ENCODE assay signal across 14 cellular contexts in the genomic region with DNA sequence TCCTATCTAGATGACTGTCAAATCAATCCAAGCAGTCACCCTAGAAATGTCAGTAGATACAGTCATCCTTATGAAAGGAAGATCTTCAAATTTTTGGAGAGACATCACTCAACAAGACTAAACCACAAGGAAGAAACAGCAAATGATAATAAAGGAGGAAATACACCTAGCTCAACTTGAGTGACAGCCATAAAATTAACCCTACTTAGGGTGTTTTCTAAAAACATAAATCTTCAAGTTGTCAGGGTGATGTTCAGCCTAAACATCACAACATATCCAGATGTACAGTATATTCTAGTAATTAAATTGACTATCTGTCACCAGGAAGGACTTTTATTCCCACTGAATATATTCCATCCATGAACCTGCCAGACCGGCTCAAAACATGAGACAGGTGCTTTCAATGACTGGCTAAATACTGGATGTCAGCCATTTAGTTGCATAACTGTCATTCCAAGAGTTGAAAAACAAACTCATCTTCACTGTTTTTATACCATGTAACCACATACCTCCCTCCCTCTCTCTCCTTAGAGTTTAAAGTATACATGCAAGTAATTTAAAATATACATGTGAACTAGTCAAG.
DNase-seq lines count a peak whose midpoint lies in the region; ATAC-seq, FAIRE-seq and TF ChIP-seq lines count a peak whose summit lies in the region.
"Had no signal": no experiment of that assay in that cellular context is flagged by ENCODE, and none has a peak within 500 bp of the region (broad histone marks: within the 10 kb centered on the region; RNA-seq: fewer than 3 reads in every experiment).

No MANE protein-coding gene starts in this region.

- H3K36me3 ChIP-seq in SK-N-SH (replicated peaks in 1 of 2; ENCODE audit: control insufficient read depth in 1 of 2, insufficient read depth in 2 of 2, low read length in 1 of 2): no peaks in the 10 kb centered on the region
- no peaks in the 10 kb centered on the region for H3K36me3 ChIP-seq in naive thymus-derived CD4-positive, alpha-beta T cell (ENCODE audit: control insufficient read depth in 2 of 3, insufficient read depth in 3 of 3, low read length in 3 of 3)

- H3K4me3 ChIP-seq in SK-N-SH (ENCODE audit: low read depth in 2 of 2, low read length in 1 of 2): no peak overlapping the region
- no peak overlapping the region for H3K4me3 ChIP-seq in naive thymus-derived CD4-positive, alpha-beta T cell (ENCODE audit: low read length)

- H4K20me1 ChIP-seq in SK-N-SH (ENCODE audit: insufficient read depth): no peaks in the 10 kb centered on the region

- H3K9ac ChIP-seq in SK-N-SH: no peak overlapping the region

- WGBS in SK-N-SH (ENCODE audit: low lambda C conversion rate): 35% methylated on average over 1 of the region's 1 CpG

- H3K4me2 ChIP-seq in SK-N-SH: no peak overlapping the region

- H3K27ac Mint-ChIP-seq in naive thymus-derived CD4-positive, alpha-beta T cell: no peak overlapping the region
- H3K27ac Mint-ChIP-seq: dendritic cell treated with granulocyte-macrophage colony-stimulating factor and Interleukin-4, amounts not matched to agents 40 ng/mL and 50 ng/mL, for 4 days; H9; stimulated activated effector memory CD8-positive, alpha-beta T cell treated with anti-CD3 and anti-CD28 coated beads, Interleukin-12 subunit alpha, Interleukin-12 subunit beta, amount 100 ng/mL, for 72 hours had no signal

- intact Hi-C loops in naive thymus-derived CD4-positive, alpha-beta T cell (cut with micrococcal nuclease): no loop called here

- peaks cover 0 to 5% of the 10 kb centered on the region in 2 experiments; a peak in 2 of 4 replicates for H3K4me1 ChIP-seq in SK-N-SH (ENCODE audit: control insufficient read depth in 1 of 2, insufficient read depth in 2 of 2, low read depth in 1 of 2, low read length in 1 of 2)
- no peaks in the 10 kb centered on the region for H3K4me1 ChIP-seq in naive thymus-derived CD4-positive, alpha-beta T cell (ENCODE audit: control insufficient read depth in 2 of 2, insufficient read depth in 2 of 2, low read length in 2 of 2)

- POLR2A ChIA-PET in SK-N-SH (lab: Yijun Ruan, JAX): no interaction called here
- POLR2A ChIA-PET in naive thymus-derived CD4-positive, alpha-beta T cell (lab: Charles Lee): interaction anchor here (0.7 kb wide), 1 partner anchor 730 kb away, joined by 3 read pairs; no protein-coding TSS in a partner anchor

- no peak for TF ChIP-seq EP300 in SK-N-SH (IDR thresholded peaks at IDR 0.05; ENCODE audit: borderline replicate concordance in 1 of 2, low read depth in 1 of 2, low read length in 1 of 2)

- DNase-seq in SK-N-SH: no peak
- peak; percentile 69 for DNase-seq in SW480 (ENCODE audit: low spot score)
- DNase-seq in kidney tubule cell (ENCODE audit: low spot score): peak; percentile 73
- DNase-seq in urothelium cell line (ENCODE audit: low spot score): peak; percentile 33
- DNase-seq in NCI-H2081 treated with DMSO at 0.1 percent for 48 hours (lab: John Stamatoyannopoulos, UW): no peak
- no peak for DNase-seq in naive thymus-derived CD4-positive, alpha-beta T cell
- DNase-seq in activated gamma-delta T cell (lab: John Stamatoyannopoulos, UW): no peak
- DNase-seq: H9, NCI-H1930, occipital lobe had no signal

- H3K36me3 Mint-ChIP-seq in naive thymus-derived CD4-positive, alpha-beta T cell: peaks cover 0 to 14% (median 0%) of the 10 kb centered on the region in 5 donors
- H3K36me3 Mint-ChIP-seq: stimulated activated effector memory CD8-positive, alpha-beta T cell treated with anti-CD3 and anti-CD28 coated beads, Interleukin-12 subunit alpha, Interleukin-12 subunit beta, amount 100 ng/mL, for 72 hours had no signal

- no peaks in the 10 kb centered on the region for H3K27me3 ChIP-seq in SK-N-SH (ENCODE audit: insufficient read depth)
- no peaks in the 10 kb centered on the region for H3K27me3 ChIP-seq in naive thymus-derived CD4-positive, alpha-beta T cell (ENCODE audit: control insufficient read depth in 2 of 2, insufficient read depth in 2 of 2, low read length in 2 of 2)

- 0 out of 2 replicates have a peak, but pooled peaks cover 7% of the 10 kb centered on the region for H3K9me3 ChIP-seq in SK-N-SH
- peaks cover 0 to 9% (median 0%) of the 10 kb centered on the region in 3 experiments for H3K9me3 ChIP-seq in naive thymus-derived CD4-positive, alpha-beta T cell (ENCODE audit: control insufficient read depth in 2 of 3, low read length in 3 of 3)

- H2AFZ ChIP-seq in SK-N-SH (ENCODE audit: low read depth): no peak overlapping the region

- no peaks in the 10 kb centered on the region for H3K4me1 Mint-ChIP-seq in naive thymus-derived CD4-positive, alpha-beta T cell
- H3K4me1 Mint-ChIP-seq: stimulated activated effector memory CD8-positive, alpha-beta T cell treated with anti-CD3 and anti-CD28 coated beads, Interleukin-12 subunit alpha, Interleukin-12 subunit beta, amount 100 ng/mL, for 72 hours had no signal

- no peak overlapping the region for H3K4me3 Mint-ChIP-seq in naive thymus-derived CD4-positive, alpha-beta T cell
- H3K4me3 Mint-ChIP-seq: dendritic cell treated with granulocyte-macrophage colony-stimulating factor and Interleukin-4, amounts not matched to agents 40 ng/mL and 50 ng/mL, for 4 days; H9; stimulated activated effector memory CD8-positive, alpha-beta T cell treated with anti-CD3 and anti-CD28 coated beads, Interleukin-12 subunit alpha, Interleukin-12 subunit beta, amount 100 ng/mL, for 72 hours had no signal

- no peak for TF ChIP-seq CTCF in SK-N-SH (IDR thresholded peaks at IDR 0.05)

- ATAC-seq in SK-N-SH treated with all-trans-retinoic acid at 6 μM for 48 hours: no peak
- ATAC-seq in naive thymus-derived CD4-positive, alpha-beta T cell: no peak
- ATAC-seq: stimulated activated effector memory CD8-positive, alpha-beta T cell treated with anti-CD3 and anti-CD28 coated beads, Interleukin-12 subunit alpha, Interleukin-12 subunit beta, amount 100 ng/mL, for 72 hours had no signal

- FAIRE-seq in urothelium cell line (lab: Jason Lieb, UNC): no peak
- FAIRE-seq: GM12892 had no signal

- peaks cover 0 to 18% (median 8%) of the 10 kb centered on the region in 5 donors for H3K27me3 Mint-ChIP-seq in naive thymus-derived CD4-positive, alpha-beta T cell
- H3K27me3 Mint-ChIP-seq: dendritic cell treated with granulocyte-macrophage colony-stimulating factor and Interleukin-4, amounts not matched to agents 40 ng/mL and 50 ng/mL, for 4 days had no signal

- peaks cover 7 to 25% (median 13%) of the 10 kb centered on the region in 11 donors for H3K9me3 Mint-ChIP-seq in naive thymus-derived CD4-positive, alpha-beta T cell

- no peaks in the 10 kb centered on the region for H3K9me2 ChIP-seq in SK-N-SH

- TF ChIP-seq RAD21 in SK-N-SH (IDR thresholded peaks at IDR 0.05; ENCODE audit: low read length): no peak

- H3K27ac ChIP-seq in SK-N-SH (ENCODE audit: low read depth in 2 of 2, low read length in 1 of 2): no peak overlapping the region
- H3K27ac ChIP-seq in naive thymus-derived CD4-positive, alpha-beta T cell (ENCODE audit: low read depth, low read length): no peak overlapping the region

- CTCF ChIA-PET in SK-N-SH (lab: Yijun Ruan, JAX): interaction anchor here (1.0 to 1.1 kb wide), 2 partner anchors 10 to 11 kb away, joined by 3 to 4 read pairs; no protein-coding TSS in a partner anchor
- CTCF ChIA-PET in naive thymus-derived CD4-positive, alpha-beta T cell (lab: Charles Lee): no interaction called here

- peaks cover 6% of the 10 kb centered on the region for H3F3A ChIP-seq in SK-N-SH (replicated peaks; ENCODE audit: insufficient read depth)

- no peaks in the 10 kb centered on the region for H3K79me2 ChIP-seq in SK-N-SH (ENCODE audit: insufficient read depth)

TF ChIP-seq in SK-N-SH treated with all-trans-retinoic acid at 6 μM for 48 hours, 23 proteins besides CTCF, POLR2A, EP300 and RAD21:
- TF ChIP-seq BACH2 (CRISPR knock-in tag; IDR thresholded peaks at IDR 0.05; ENCODE audit: borderline replicate concordance): no peak
- peak; percentile 43 for TF ChIP-seq ISL1 (CRISPR knock-in tag; IDR thresholded peaks at IDR 0.05)
- TF ChIP-seq SNAI2 (CRISPR knock-in tag; IDR thresholded peaks at IDR 0.05): peak; percentile 45; the same call in 1 of the 2 replicates

TF ChIP-seq in SK-N-SH, 30 proteins besides CTCF, POLR2A, EP300 and RAD21:
- TF ChIP-seq RXRA (IDR thresholded peaks at IDR 0.05; ENCODE audit: borderline replicate concordance, low read depth): no peak
- TF ChIP-seq SMC3 (IDR thresholded peaks at IDR 0.05; ENCODE audit: low read depth, low read length): no peak
- no peak for TF ChIP-seq USF2 (IDR thresholded peaks at IDR 0.05; ENCODE audit: borderline replicate concordance, low read depth, low read length)
- TF ChIP-seq CHD2 (IDR thresholded peaks at IDR 0.05; ENCODE audit: low read length, partially characterized antibody): no peak
- no peak for TF ChIP-seq NFIC (IDR thresholded peaks at IDR 0.05; ENCODE audit: borderline replicate concordance)
- no peak for TF ChIP-seq TAF1 (IDR thresholded peaks at IDR 0.05; ENCODE audit: borderline replicate concordance, low read depth, low read length)
- no peak for TF ChIP-seq GATA2 (CRISPR knock-in tag; IDR thresholded peaks at IDR 0.05)
- TF ChIP-seq MEF2A (IDR thresholded peaks at IDR 0.05; ENCODE audit: borderline replicate concordance, low read depth): no peak
- no peak for TF ChIP-seq FOSL2 (IDR thresholded peaks at IDR 0.05; ENCODE audit: borderline replicate concordance, low read depth)
- no peak for TF ChIP-seq EZH2phosphoT487 (IDR thresholded peaks at IDR 0.05; ENCODE audit: borderline replicate concordance, low read depth)
- TF ChIP-seq RCOR1 (IDR thresholded peaks at IDR 0.05; ENCODE audit: low read length): no peak
- TF ChIP-seq RFX5 (IDR thresholded peaks at IDR 0.05; ENCODE audit: low read length): no peak

Comparison
In these comparisons a context has a peak if more than half of its experiments do, and no peak if none do; other contexts are left out.
1. DNase-seq: peak in SW480 (single experiment), kidney tubule cell (single experiment) and urothelium cell line (single experiment); none in SK-N-SH (single experiment), NCI-H2081 treated with DMSO at 0.1 percent for 48 hours (single experiment), naive thymus-derived CD4-positive, alpha-beta T cell (0 of 9) and activated gamma-delta T cell (single experiment).